ENCODE assay signal across 25 cellular contexts in genomic region chr9:91811024-91811909, GRCh38.
DNase-seq lines count a peak whose midpoint lies in the region; ATAC-seq and TF ChIP-seq lines count a peak whose summit lies in the region.
"Had no signal": no experiment of that assay in that cellular context is flagged by ENCODE, and none has a peak within 500 bp of the region (broad histone marks: within the 10 kb centered on the region; RNA-seq: fewer than 3 reads in every experiment).

No MANE protein-coding gene starts in this region.

- no peaks in the 10 kb centered on the region for H3K36me3 Mint-ChIP-seq in dendritic cell treated with granulocyte-macrophage colony-stimulating factor and Interleukin-4, amounts not matched to agents 40 ng/mL and 50 ng/mL, for 4 days (ENCODE audit: low read depth)
- H3K36me3 Mint-ChIP-seq in natural killer cell treated with Interleukin-12 subunit alpha and Interleukin-12 subunit beta and Interleukin-15 and Interleukin-18, amount 100 ng/mL, for 72 hours: no peaks in the 10 kb centered on the region
- H3K36me3 Mint-ChIP-seq: CD8-positive, alpha-beta T cell had no signal

- H3K4me2 ChIP-seq in SK-N-SH: no peak overlapping the region

- H3K27me3 ChIP-seq in SK-N-SH (ENCODE audit: insufficient read depth) (no peaks in the 10 kb centered on the region), SJCRH30 (peaks cover 50% of the 10 kb centered on the region)
- H3K27me3 ChIP-seq: body of pancreas, SJSA1, tibial artery had no signal

- CTCF ChIA-PET in SK-N-SH (lab: Yijun Ruan, JAX): interaction anchor here (1.0 to 2.4 kb wide), 5 partner anchors 10 to 53 kb away, joined by 3 to 11 read pairs (median 4); no protein-coding TSS in a partner anchor

- POLR2A ChIA-PET in SK-N-SH (lab: Yijun Ruan, JAX): no interaction called here

- no peaks in the 10 kb centered on the region for H3K79me2 ChIP-seq in SK-N-SH (ENCODE audit: insufficient read depth)

- H3K27ac Mint-ChIP-seq in dendritic cell treated with granulocyte-macrophage colony-stimulating factor and Interleukin-4, amounts not matched to agents 40 ng/mL and 50 ng/mL, for 4 days: peak overlapping the region; percentile 18
- no peak overlapping the region for H3K27ac Mint-ChIP-seq in natural killer cell treated with Interleukin-12 subunit alpha and Interleukin-12 subunit beta and Interleukin-15 and Interleukin-18, amount 100 ng/mL, for 72 hours
- H3K27ac Mint-ChIP-seq: CD8-positive, alpha-beta T cell had no signal

- H3K4me3 ChIP-seq in SK-N-SH (ENCODE audit: low read depth in 2 of 2, low read length in 1 of 2) (no peak overlapping the region), SJCRH30 (no peak overlapping the region)
- H3K4me3 ChIP-seq: body of pancreas, lower lobe of right lung, SJSA1, tibial artery had no signal

- no peak for ATAC-seq in SK-N-SH treated with all-trans-retinoic acid at 6 μM for 48 hours
- ATAC-seq in natural killer cell treated with Interleukin-12 subunit alpha and Interleukin-12 subunit beta and Interleukin-15 and Interleukin-18, amount 100 ng/mL, for 72 hours: no peak
- ATAC-seq: body of pancreas; CD8-positive, alpha-beta T cell; esophagus mucosa; lower lobe of right lung had no signal

- peaks cover 5% of the 10 kb centered on the region for H3K27me3 Mint-ChIP-seq in dendritic cell treated with granulocyte-macrophage colony-stimulating factor and Interleukin-4, amounts not matched to agents 40 ng/mL and 50 ng/mL, for 4 days
- H3K27me3 Mint-ChIP-seq in natural killer cell treated with Interleukin-12 subunit alpha and Interleukin-12 subunit beta and Interleukin-15 and Interleukin-18, amount 100 ng/mL, for 72 hours: peaks cover 0 to 7% of the 10 kb centered on the region in 2 donors

- H3K27ac ChIP-seq in SK-N-SH (ENCODE audit: low read depth in 2 of 2, low read length in 1 of 2) (no peak overlapping the region; a peak in 1 of 4 replicates), SJCRH30 (no peak overlapping the region)
- H3K27ac ChIP-seq: body of pancreas, lower lobe of right lung, SJSA1, tibial artery had no signal

- no peaks in the 10 kb centered on the region for H3K9me3 Mint-ChIP-seq in dendritic cell treated with granulocyte-macrophage colony-stimulating factor and Interleukin-4, amounts not matched to agents 40 ng/mL and 50 ng/mL, for 4 days
- no peaks in the 10 kb centered on the region for H3K9me3 Mint-ChIP-seq in natural killer cell treated with Interleukin-12 subunit alpha and Interleukin-12 subunit beta and Interleukin-15 and Interleukin-18, amount 100 ng/mL, for 72 hours
- H3K9me3 Mint-ChIP-seq: CD8-positive, alpha-beta T cell had no signal

- no peak overlapping the region for H3K4me3 Mint-ChIP-seq in dendritic cell treated with granulocyte-macrophage colony-stimulating factor and Interleukin-4, amounts not matched to agents 40 ng/mL and 50 ng/mL, for 4 days
- no peak overlapping the region for H3K4me3 Mint-ChIP-seq in natural killer cell treated with Interleukin-12 subunit alpha and Interleukin-12 subunit beta and Interleukin-15 and Interleukin-18, amount 100 ng/mL, for 72 hours
- H3K4me3 Mint-ChIP-seq: CD8-positive, alpha-beta T cell had no signal

- H3K36me3 ChIP-seq in SK-N-SH (replicated peaks in 1 of 2; ENCODE audit: control insufficient read depth in 1 of 2, insufficient read depth in 2 of 2, low read length in 1 of 2) (no peaks in the 10 kb centered on the region), SJCRH30 (no peaks in the 10 kb centered on the region)
- H3K36me3 ChIP-seq: lower lobe of right lung, SJSA1, tibial artery had no signal

- peaks cover 22% of the 10 kb centered on the region for H3K4me1 Mint-ChIP-seq in dendritic cell treated with granulocyte-macrophage colony-stimulating factor and Interleukin-4, amounts not matched to agents 40 ng/mL and 50 ng/mL, for 4 days (ENCODE audit: low read depth)
- H3K4me1 Mint-ChIP-seq in natural killer cell treated with Interleukin-12 subunit alpha and Interleukin-12 subunit beta and Interleukin-15 and Interleukin-18, amount 100 ng/mL, for 72 hours (ENCODE audit: low read depth in 2 of 2): no peaks in the 10 kb centered on the region

- intact Hi-C loops in dendritic cell treated with granulocyte-macrophage colony-stimulating factor and Interleukin-4, amounts not matched to agents 40 ng/mL and 50 ng/mL, for 4 days (cut with micrococcal nuclease): no loop called here

- no peaks in the 10 kb centered on the region for H3F3A ChIP-seq in SK-N-SH (replicated peaks; ENCODE audit: insufficient read depth)

- H2AFZ ChIP-seq in SK-N-SH (ENCODE audit: low read depth): no peak overlapping the region

- 65% methylated on average over 16 of the region's 19 CpGs for WGBS in SK-N-SH (ENCODE audit: low lambda C conversion rate)

- H4K20me1 ChIP-seq in SK-N-SH (ENCODE audit: insufficient read depth): no peaks in the 10 kb centered on the region

- no peaks in the 10 kb centered on the region for H3K9me3 ChIP-seq in SK-N-SH
- no peaks in the 10 kb centered on the region for H3K9me3 ChIP-seq in SJCRH30 (replicated peaks)
- H3K9me3 ChIP-seq: body of pancreas, lower lobe of right lung, SJSA1, tibial artery had no signal

- TF ChIP-seq EP300 in SK-N-SH (IDR thresholded peaks at IDR 0.05; ENCODE audit: borderline replicate concordance in 1 of 2, low read depth in 1 of 2, low read length in 1 of 2): no peak

- H3K9me2 ChIP-seq in SK-N-SH: no peaks in the 10 kb centered on the region

- H3K9ac ChIP-seq in SK-N-SH: no peak overlapping the region

- H3K4me1 ChIP-seq in SK-N-SH (ENCODE audit: control insufficient read depth in 1 of 2, insufficient read depth in 2 of 2, low read depth in 1 of 2, low read length in 1 of 2) (peaks cover 0 to 24% of the 10 kb centered on the region in 2 experiments; a peak in 1 of 4 replicates), SJCRH30 (no peaks in the 10 kb centered on the region)
- H3K4me1 ChIP-seq: body of pancreas, lower lobe of right lung, SJSA1, tibial artery had no signal

- TF ChIP-seq RAD21 in SK-N-SH (IDR thresholded peaks at IDR 0.05; ENCODE audit: low read length): no peak

- TF ChIP-seq CTCF in SK-N-SH (IDR thresholded peaks at IDR 0.05): no peak

- DNase-seq in SK-N-SH: peak; percentile 63
- DNase-seq in mesenteric fat pad (ENCODE audit: low spot score): peak; percentile 78
- DNase-seq in ureter (ENCODE audit: low spot score): peak; percentile 28
- no peak for DNase-seq in natural killer cell treated with Interleukin-12 subunit alpha and Interleukin-12 subunit beta and Interleukin-15 and Interleukin-18, amount 100 ng/mL, for 72 hours (ENCODE audit: low spot score)
- no peak for DNase-seq in SJCRH30
- DNase-seq in superior temporal gyrus (ENCODE audit: extremely low spot score): no peak
- DNase-seq: activated CD4-positive, alpha-beta T cell treated with anti-CD3 and anti-CD28 coated beads for 1 hour; activated naive CD4-positive, alpha-beta T cell; activated T-cell treated with anti-CD3 and anti-CD28 coated beads, Interleukin-2, amount 50 U/mL, for 48 hours; AML-193; body of pancreas; CD8-positive, alpha-beta T cell; DMS153; effector CD8-positive, alpha-beta T cell; KG1; lower lobe of right lung; NCI-H1436 treated with DMSO at 0.1 percent for 48 hours; NCI-H2107; small intestine; stimulated activated CD4-positive, alpha-beta T cell treated with anti-CD3 and anti-CD28 coated beads, Interleukin-1b, Interleukin-23, amount 100 ng/mL, for 48 hours had no signal

TF ChIP-seq in SK-N-SH, 30 proteins besides CTCF, POLR2A, EP300 and RAD21:
- TF ChIP-seq PBX3 (IDR thresholded peaks at IDR 0.05): no peak
- TF ChIP-seq FOXJ3 (CRISPR knock-in tag; IDR thresholded peaks at IDR 0.05): no peak
- no peak for TF ChIP-seq TEAD4 (IDR thresholded peaks at IDR 0.05; ENCODE audit: borderline replicate concordance, insufficient read depth)
- TF ChIP-seq CHD2 (IDR thresholded peaks at IDR 0.05; ENCODE audit: low read length, partially characterized antibody): no peak
- TF ChIP-seq POLR2AphosphoS5 (IDR thresholded peaks at IDR 0.05; ENCODE audit: low read depth, low read length): no peak
- no peak for TF ChIP-seq MAX (IDR thresholded peaks at IDR 0.05; ENCODE audit: low read depth)

TF ChIP-seq in SK-N-SH treated with all-trans-retinoic acid at 6 μM for 48 hours, 23 proteins besides CTCF, POLR2A, EP300 and RAD21 (continues in another document):
- TF ChIP-seq OSR1 (CRISPR knock-in tag; IDR thresholded peaks at IDR 0.05): no peak
- TF ChIP-seq ZFP3 (CRISPR knock-in tag; IDR thresholded peaks at IDR 0.05): no peak
- no peak for TF ChIP-seq RARB (CRISPR knock-in tag; IDR thresholded peaks at IDR 0.05)
- no peak for TF ChIP-seq ISL1 (CRISPR knock-in tag; IDR thresholded peaks at IDR 0.05)
- TF ChIP-seq CSRNP3 (CRISPR knock-in tag; IDR thresholded peaks at IDR 0.05): no peak
- TF ChIP-seq, protein P1, sequence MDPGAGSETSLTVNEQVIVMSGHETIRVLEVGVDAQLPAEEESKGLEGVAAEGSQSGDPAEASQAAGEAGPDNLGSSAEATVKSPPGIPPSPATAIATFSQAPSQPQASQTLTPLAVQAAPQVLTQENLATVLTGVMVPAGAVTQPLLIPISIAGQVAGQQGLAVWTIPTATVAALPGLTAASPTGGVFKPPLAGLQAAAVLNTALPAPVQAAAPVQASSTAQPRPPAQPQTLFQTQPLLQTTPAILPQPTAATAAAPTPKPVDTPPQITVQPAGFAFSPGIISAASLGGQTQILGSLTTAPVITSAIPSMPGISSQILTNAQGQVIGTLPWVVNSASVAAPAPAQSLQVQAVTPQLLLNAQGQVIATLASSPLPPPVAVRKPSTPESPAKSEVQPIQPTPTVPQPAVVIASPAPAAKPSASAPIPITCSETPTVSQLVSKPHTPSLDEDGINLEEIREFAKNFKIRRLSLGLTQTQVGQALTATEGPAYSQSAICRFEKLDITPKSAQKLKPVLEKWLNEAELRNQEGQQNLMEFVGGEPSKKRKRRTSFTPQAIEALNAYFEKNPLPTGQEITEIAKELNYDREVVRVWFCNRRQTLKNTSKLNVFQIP (CRISPR knock-in tag; IDR thresholded peaks at IDR 0.05; ENCODE audit: borderline replicate concordance, low read depth): no peak
- no peak for TF ChIP-seq ZNF70 (CRISPR knock-in tag; IDR thresholded peaks at IDR 0.05)
- no peak for TF ChIP-seq BACH2 (CRISPR knock-in tag; IDR thresholded peaks at IDR 0.05; ENCODE audit: borderline replicate concordance)

Comparison
In these comparisons a context has a peak if more than half of its experiments do, and no peak if none do; other contexts are left out.
1. DNase-seq: peak in SK-N-SH (single experiment), mesenteric fat pad (single experiment) and ureter (single experiment); none in natural killer cell treated with Interleukin-12 subunit alpha and Interleukin-12 subunit beta and Interleukin-15 and Interleukin-18, amount 100 ng/mL, for 72 hours (single experiment), SJCRH30 (0 of 2) and superior temporal gyrus (single experiment).